28 cellular contexts compared by ENCODE assay signal in genomic region chr7:24717694-24718320, GRCh38. TPM values are rescaled to one million over a fixed set of nuclear protein-coding genes. Genes with fewer than 3 reads are reported as not detected.
DNase-seq lines count a peak whose midpoint lies in the region; ATAC-seq, FAIRE-seq and TF ChIP-seq lines count a peak whose summit lies in the region.
"Had no signal": no experiment of that assay in that cellular context is flagged by ENCODE, and none has a peak within 500 bp of the region (broad histone marks: within the 10 kb centered on the region; RNA-seq: fewer than 3 reads in every experiment).

No MANE protein-coding gene starts in this region.

- peaks cover 0 to 44% (median 20%) of the 10 kb centered on the region in 3 donors for H3K27me3 Mint-ChIP-seq in naive B cell
- peaks cover 15% of the 10 kb centered on the region for H3K27me3 Mint-ChIP-seq in activated CD4-positive, alpha-beta memory T cell treated with anti-CD3 and anti-CD28 coated beads for 36 hours
- H3K27me3 Mint-ChIP-seq: activated CD4-positive, alpha-beta T cell treated with anti-CD3 and anti-CD28 coated beads, Interleukin-2, amount 10 ng/mL, durations not matched to agents 24 days and 14 days had no signal

- H3K36me3 ChIP-seq in H7 (replicated peaks; ENCODE audit: control insufficient read depth, insufficient read depth, low read length) (no peaks in the 10 kb centered on the region), bronchial epithelial cell (ENCODE audit: control insufficient read depth, insufficient read depth, low read length) (peaks cover 14% of the 10 kb centered on the region)
- H3K36me3 ChIP-seq: neutrophil had no signal

- H3K27ac Mint-ChIP-seq in naive B cell = peak overlapping the region; percentile 56 to 98 (median 98)
- no peak overlapping the region for H3K27ac Mint-ChIP-seq in activated CD4-positive, alpha-beta memory T cell treated with anti-CD3 and anti-CD28 coated beads for 36 hours
- H3K27ac Mint-ChIP-seq: activated CD4-positive, alpha-beta T cell treated with anti-CD3 and anti-CD28 coated beads, Interleukin-2, amount 10 ng/mL, durations not matched to agents 24 days and 14 days; activated naive CD8-positive, alpha-beta T cell; activated T-helper 1 cell treated with anti-CD3 and anti-CD28 coated beads, Interleukin-12 subunit alpha, Interleukin-12 subunit beta, Interleukin-2, Interleukin-4 antibody, amounts not matched to agents 30 ng/mL and 10 ng/mL and 1 ng/mL, durations not matched to agents 14 hours and 24 hours and 36 hours; CD4-positive, alpha-beta memory T cell; T-helper 2 cell treated with Interferon-gamma antibody and Interleukin-4, amounts not matched to agents 5 μg/mL and 100 μg/mL, for 36 hours had no signal

- POLR2A ChIA-PET in activated CD4-positive, alpha-beta memory T cell treated with anti-CD3 and anti-CD28 coated beads for 36 hours (lab: Charles Lee) = interaction anchor here (1.0 kb wide), 1 partner anchor 32 kb away, joined by 3 read pairs; no protein-coding TSS in a partner anchor

- H3K4me3 ChIP-seq in GM12864 (ENCODE audit: low read depth, low read length) = peak overlapping the region; percentile 30
- no peak overlapping the region for H3K4me3 ChIP-seq in H7 (ENCODE audit: insufficient read depth, low read depth, low read length)
- H3K4me3 ChIP-seq in bronchial epithelial cell (ENCODE audit: low read depth, low read length) = no peak overlapping the region
- H3K4me3 ChIP-seq: gastroesophageal sphincter, hepatocyte, PC-9 had no signal

- H3K27me3 ChIP-seq in H7 (ENCODE audit: control insufficient read depth, insufficient read depth, low read length) = no peaks in the 10 kb centered on the region
- no peaks in the 10 kb centered on the region for H3K27me3 ChIP-seq in bronchial epithelial cell (ENCODE audit: control insufficient read depth, insufficient read depth, low read length)
- H3K27me3 ChIP-seq: gastroesophageal sphincter, hepatocyte, neutrophil had no signal

- no peak for TF ChIP-seq CTCF in GM12864 (IDR thresholded peaks at IDR 0.05; ENCODE audit: low read depth, low read length, missing control alignments)
- no peak for TF ChIP-seq CTCF in bronchial epithelial cell (IDR thresholded peaks at IDR 0.05; ENCODE audit: insufficient read depth, low read length, severe bottlenecking)

- CTCF ChIA-PET in activated CD4-positive, alpha-beta memory T cell treated with anti-CD3 and anti-CD28 coated beads for 36 hours (lab: Charles Lee) = no interaction called here

- DNase-seq in GM12864 (ENCODE audit: low read depth) = no peak
- peak; percentile 8 for DNase-seq in H7
- DNase-seq in bronchial epithelial cell (ENCODE audit: low read depth) = no peak
- DNase-seq in naive B cell = no peak
- no peak for DNase-seq in CD1c-positive myeloid dendritic cell (ENCODE audit: extremely low spot score)
- DNase-seq in activated CD4-positive, alpha-beta memory T cell treated with anti-CD3 and anti-CD28 coated beads for 36 hours = no peak
- DNase-seq: activated CD4-positive, alpha-beta T cell treated with anti-CD3 and anti-CD28 coated beads, Interleukin-2, amount 10 ng/mL, durations not matched to agents 24 days and 14 days; anterior cingulate cortex; CD4-positive, alpha-beta memory T cell; EL; left colon; NCI-H1048; NCI-H1694; NCI-H2171; NCI-H524 treated with DMSO at 0.1 percent for 48 hours; PC-9; stimulated activated naive CD8-positive, alpha-beta T cell treated with anti-CD3 and anti-CD28 coated beads, Interleukin-15, Interleukin-2, amounts not matched to agents 100 U/mL and 50 U/mL, for 24 hours had no signal

- H3K4me1 Mint-ChIP-seq in naive B cell = peaks cover 68 to 86% (median 76%) of the 10 kb centered on the region in 3 donors
- no peaks in the 10 kb centered on the region for H3K4me1 Mint-ChIP-seq in activated CD4-positive, alpha-beta memory T cell treated with anti-CD3 and anti-CD28 coated beads for 36 hours (ENCODE audit: low read depth)

- peaks cover 0 to 12% of the 10 kb centered on the region in 2 donors for H3K36me3 Mint-ChIP-seq in naive B cell
- no peaks in the 10 kb centered on the region for H3K36me3 Mint-ChIP-seq in activated CD4-positive, alpha-beta memory T cell treated with anti-CD3 and anti-CD28 coated beads for 36 hours
- H3K36me3 Mint-ChIP-seq: activated naive CD8-positive, alpha-beta T cell; CD4-positive, alpha-beta memory T cell had no signal

- ATAC-seq in naive B cell (ENCODE audit: low read depth in 2 of 2) = no peak
- no peak for ATAC-seq in HG03135 (IDR thresholded peaks at IDR 0.05; ENCODE audit: unreplicated experiment)
- ATAC-seq in HG02642 (IDR thresholded peaks at IDR 0.05; ENCODE audit: poor library complexity, unreplicated experiment) = no peak
- ATAC-seq: gastroesophageal sphincter; HCT116; left colon; Right ventricle myocardium inferior; stimulated activated naive CD8-positive, alpha-beta T cell treated with anti-CD3 and anti-CD28 coated beads, Interleukin-15, Interleukin-2, amounts not matched to agents 100 U/mL and 50 U/mL, for 24 hours had no signal

- intact Hi-C loops in activated CD4-positive, alpha-beta memory T cell treated with anti-CD3 and anti-CD28 coated beads for 36 hours (cut with micrococcal nuclease) = no loop called here

- peak overlapping the region in 6 of 8 donors; percentile 33 to 85 (median 79) for H3K4me3 Mint-ChIP-seq in naive B cell
- H3K4me3 Mint-ChIP-seq in activated CD4-positive, alpha-beta memory T cell treated with anti-CD3 and anti-CD28 coated beads for 36 hours = no peak overlapping the region
- H3K4me3 Mint-ChIP-seq: activated CD4-positive, alpha-beta T cell treated with anti-CD3 and anti-CD28 coated beads, Interleukin-2, amount 10 ng/mL, durations not matched to agents 24 days and 14 days; activated naive CD8-positive, alpha-beta T cell; activated T-helper 1 cell treated with anti-CD3 and anti-CD28 coated beads, Interleukin-12 subunit alpha, Interleukin-12 subunit beta, Interleukin-2, Interleukin-4 antibody, amounts not matched to agents 30 ng/mL and 10 ng/mL and 1 ng/mL, durations not matched to agents 14 hours and 24 hours and 36 hours; CD4-positive, alpha-beta memory T cell; T-helper 2 cell treated with Interferon-gamma antibody and Interleukin-4, amounts not matched to agents 5 μg/mL and 100 μg/mL, for 36 hours had no signal

- FAIRE-seq in bronchial epithelial cell (lab: Jason Lieb, UNC) = peak; percentile 23
- FAIRE-seq: endometrium had no signal

- no peaks in the 10 kb centered on the region for H3K9me3 Mint-ChIP-seq in naive B cell
- H3K9me3 Mint-ChIP-seq in activated CD4-positive, alpha-beta memory T cell treated with anti-CD3 and anti-CD28 coated beads for 36 hours = no peaks in the 10 kb centered on the region
- H3K9me3 Mint-ChIP-seq: activated CD4-positive, alpha-beta T cell treated with anti-CD3 and anti-CD28 coated beads, Interleukin-2, amount 10 ng/mL, durations not matched to agents 24 days and 14 days; activated T-helper 1 cell treated with anti-CD3 and anti-CD28 coated beads, Interleukin-12 subunit alpha, Interleukin-12 subunit beta, Interleukin-2, Interleukin-4 antibody, amounts not matched to agents 30 ng/mL and 10 ng/mL and 1 ng/mL, durations not matched to agents 14 hours and 24 hours and 36 hours; CD4-positive, alpha-beta memory T cell; T-helper 2 cell treated with Interferon-gamma antibody and Interleukin-4, amounts not matched to agents 5 μg/mL and 100 μg/mL, for 36 hours had no signal

RNA-seq across cellular contexts. Expression of gene GSDME, which starts 39.5 kb away (rescaled TPM):
- 0.48 TPM in 2 replicates for total RNA-seq in H7 (2014; rRNA removed; shearing (Covaris generic))
- total RNA-seq in bronchial epithelial cell = 63.7 and 79.4 TPM in 2 replicates
- polyA plus RNA-seq in naive B cell (ENCODE audit: low read depth in 6 of 6) = 10 to 100 TPM in 4 of 6 donors, 1 to 10 TPM in 1, not detected in 1; 8.0 to 22.3 (median 12.9) TPM
- total RNA-seq in activated CD4-positive, alpha-beta memory T cell treated with anti-CD3 and anti-CD28 coated beads for 36 hours = 1 to 10 TPM; 4.7 TPM

Comparison
In these comparisons a context has a peak if more than half of its experiments do, and no peak if none do; other contexts are left out.
1. RNA of gene GSDME, which starts 39.5 kb away (total RNA-seq): 63.7 to 79.4 TPM in bronchial epithelial cell; 4.7 TPM in activated CD4-positive, alpha-beta memory T cell treated with anti-CD3 and anti-CD28 coated beads for 36 hours and 0.48 TPM in H7; every median in the first group is over 10 times any median in the second.